13 cellular contexts compared by ENCODE assay signal in the genomic region with DNA sequence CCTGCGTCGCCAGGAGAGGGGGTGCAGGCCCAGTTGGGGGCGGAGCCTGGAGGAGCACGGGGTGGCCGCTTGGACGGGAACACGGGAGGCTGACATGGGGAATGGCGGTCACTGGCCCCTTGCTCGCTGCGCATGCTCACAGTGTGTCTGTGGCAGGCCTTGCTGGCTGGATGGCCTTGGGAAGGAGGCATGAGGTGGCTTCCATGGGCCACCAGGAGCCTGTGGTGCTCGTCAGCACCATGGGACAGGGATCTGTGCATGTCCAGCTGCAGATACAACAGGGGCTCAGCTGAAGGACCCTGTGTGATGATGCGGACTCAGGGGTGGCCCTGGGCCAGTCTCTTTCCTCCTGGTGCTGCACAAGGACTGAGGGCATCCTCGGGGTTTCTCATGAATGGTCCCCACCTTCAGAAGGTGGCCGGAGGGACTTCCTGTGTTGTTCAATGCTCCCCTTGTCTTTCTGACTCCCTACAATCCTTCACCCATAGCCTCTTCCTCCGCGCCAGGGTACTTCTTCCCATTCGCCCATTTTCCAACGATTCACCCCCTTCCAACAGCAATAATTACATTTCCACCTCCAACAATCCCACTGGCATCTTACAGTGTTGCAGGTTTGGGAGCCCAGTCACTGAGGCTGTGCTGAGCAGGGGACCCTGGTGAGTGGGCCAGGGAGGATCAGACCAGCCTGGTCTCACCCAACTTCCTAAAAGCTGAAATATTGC. TPM values are rescaled to one million over a fixed set of nuclear protein-coding genes. Genes with fewer than 3 reads are reported as not detected.
DNase-seq lines count a peak whose midpoint lies in the region; TF ChIP-seq lines count a peak whose summit lies in the region.
"Had no signal": no experiment of that assay in that cellular context is flagged by ENCODE, and none has a peak within 500 bp of the region (broad histone marks: within the 10 kb centered on the region; RNA-seq: fewer than 3 reads in every experiment).

No MANE protein-coding gene starts in this region.

- H3K27me3 Mint-ChIP-seq in activated naive CD8-positive, alpha-beta T cell treated with anti-CD3 and anti-CD28 coated beads for 36 hours: no peaks in the 10 kb centered on the region
- H3K27me3 Mint-ChIP-seq: CD8-positive, alpha-beta memory T cell had no signal

- H3K27me3 ChIP-seq in HL-60 (ENCODE audit: insufficient read depth, poor library complexity, severe bottlenecking): no peaks in the 10 kb centered on the region
- H3K27me3 ChIP-seq in neuronal stem cell (ENCODE audit: control insufficient read depth in 3 of 3, insufficient read depth in 3 of 3, low read depth in 1 of 3, low read length in 3 of 3): no peaks in the 10 kb centered on the region
- H3K27me3 ChIP-seq: suprapubic skin had no signal

- peak overlapping the region; percentile 69 for H3K27ac Mint-ChIP-seq in activated naive CD8-positive, alpha-beta T cell treated with anti-CD3 and anti-CD28 coated beads for 36 hours

- no peak overlapping the region for H4K91ac ChIP-seq in neuronal stem cell (ENCODE audit: low read depth, low read length, poor library complexity)

- peak overlapping the region; percentile 44 for H3K18ac ChIP-seq in neuronal stem cell (ENCODE audit: low read length)

- H3K14ac ChIP-seq in neuronal stem cell (ENCODE audit: low read length): no peak overlapping the region

- H3K9me3 Mint-ChIP-seq in activated naive CD8-positive, alpha-beta T cell treated with anti-CD3 and anti-CD28 coated beads for 36 hours: peaks cover 7% of the 10 kb centered on the region
- H3K9me3 Mint-ChIP-seq: CD8-positive, alpha-beta memory T cell had no signal

- H3K79me1 ChIP-seq in neuronal stem cell (ENCODE audit: low read depth, low read length): no peaks in the 10 kb centered on the region

- no peak overlapping the region for H3K4me2 ChIP-seq in neuronal stem cell (ENCODE audit: insufficient read depth, low read length, poor library complexity, severe bottlenecking)

- H3K4me3 ChIP-seq in HL-60 (replicated peaks; ENCODE audit: insufficient read depth, low read length) (no peak overlapping the region), neuronal stem cell (ENCODE audit: low read length in 2 of 2) (peak overlapping the region in 1 of 2 donors; percentile 5), coronary artery (no peak overlapping the region)
- H3K4me3 ChIP-seq: psoas muscle, suprapubic skin had no signal

- H2BK15ac ChIP-seq in neuronal stem cell (ENCODE audit: low read length): no peak overlapping the region

- TF ChIP-seq CTCF in HL-60 (IDR thresholded peaks at IDR 0.05; ENCODE audit: insufficient read depth, low read length) (peak; percentile 3), coronary artery (IDR thresholded peaks at IDR 0.05) (no peak)

- H2BK5ac ChIP-seq in neuronal stem cell (ENCODE audit: low read length): no peak overlapping the region

- H3K4me1 Mint-ChIP-seq in activated naive CD8-positive, alpha-beta T cell treated with anti-CD3 and anti-CD28 coated beads for 36 hours: peaks cover 48% of the 10 kb centered on the region

- H3K36me3 Mint-ChIP-seq in activated naive CD8-positive, alpha-beta T cell treated with anti-CD3 and anti-CD28 coated beads for 36 hours: peaks cover 49% of the 10 kb centered on the region

- 100% methylated on average over 2 to 4 of the region's 18 CpGs for WGBS in neuronal stem cell (ENCODE audit: extremely low coverage in 2 of 2, insufficient read length in 2 of 2, insufficient replicate concordance in 1 of 2), 2 donors

- H3K27ac ChIP-seq in HL-60 (replicated peaks) (no peak overlapping the region), neuronal stem cell (replicated peaks; ENCODE audit: low read length) (no peak overlapping the region), coronary artery (no peak overlapping the region)
- H3K27ac ChIP-seq: psoas muscle, suprapubic skin had no signal

- H2AK5ac ChIP-seq in neuronal stem cell (ENCODE audit: low read depth, low read length): no peak overlapping the region

- H2AFZ ChIP-seq in neuronal stem cell (ENCODE audit: low read length): peak overlapping the region; percentile 29

- H3K4ac ChIP-seq in neuronal stem cell (ENCODE audit: low read length): no peak overlapping the region

- no peak overlapping the region for H2BK120ac ChIP-seq in neuronal stem cell (ENCODE audit: low read depth, low read length)

- H3K4me3 Mint-ChIP-seq in activated naive CD8-positive, alpha-beta T cell treated with anti-CD3 and anti-CD28 coated beads for 36 hours: no peak overlapping the region

- no peaks in the 10 kb centered on the region for H3K36me3 ChIP-seq in neuronal stem cell (replicated peaks in 1 of 2; ENCODE audit: control insufficient read depth in 2 of 2, insufficient read depth in 2 of 2, low read length in 2 of 2)
- H3K36me3 ChIP-seq: suprapubic skin had no signal

- peak overlapping the region; percentile 76 for H3K23ac ChIP-seq in neuronal stem cell (ENCODE audit: low read depth, low read length, poor library complexity)

- no peak overlapping the region for H4K8ac ChIP-seq in neuronal stem cell (ENCODE audit: low read depth, low read length)

- peaks cover 9 to 12% of the 10 kb centered on the region in 2 donors for H3K9me3 ChIP-seq in neuronal stem cell (replicated peaks in 1 of 2; ENCODE audit: control insufficient read depth in 2 of 2, insufficient read depth in 1 of 2, low read depth in 1 of 2, low read length in 2 of 2)
- H3K9me3 ChIP-seq: psoas muscle, suprapubic skin had no signal

- H3K9ac ChIP-seq in neuronal stem cell (ENCODE audit: low read depth, low read length, poor library complexity): no peak overlapping the region

- H2BK12ac ChIP-seq in neuronal stem cell (ENCODE audit: low read length): no peak overlapping the region

- no peaks in the 10 kb centered on the region for H3K4me1 ChIP-seq in neuronal stem cell (ENCODE audit: control insufficient read depth in 2 of 2, insufficient read depth in 1 of 2, low read depth in 1 of 2, low read length in 2 of 2)

- DNase-seq in activated effector memory CD4-positive, alpha-beta T cell treated with anti-CD3 and anti-CD28 coated beads, Interleukin-2, amount 50 U/mL, for 16 hours: peak; percentile 63
- no peak for DNase-seq in activated effector memory CD4-positive, alpha-beta T cell treated with Interleukin-2 at 50 U/mL for 16 hours
- DNase-seq in HL-60 (ENCODE audit: low read depth in 1 of 2, low spot score in 1 of 2) (no peak), neuronal stem cell (ENCODE audit: low spot score) (no peak), CD1c-positive myeloid dendritic cell (ENCODE audit: extremely low spot score) (no peak), NCI-H128 (lab: John Stamatoyannopoulos, UW; ENCODE audit: unreplicated experiment) (no peak), coronary artery (ENCODE audit: low spot score) (no peak)
- DNase-seq in activated naive CD8-positive, alpha-beta T cell treated with anti-CD3 and anti-CD28 coated beads for 36 hours: no peak
- DNase-seq: amygdala; CD8-positive, alpha-beta memory T cell; NCI-H2081 treated with DMSO at 0.1 percent for 48 hours; psoas muscle had no signal

RNA-seq across cellular contexts. Expression of a gene that starts 3.4 kb away (rescaled TPM):
- total RNA-seq in activated naive CD8-positive, alpha-beta T cell treated with anti-CD3 and anti-CD28 coated beads for 36 hours: 10 to 100 TPM; 36.3 to 38.8 TPM
- polyA plus RNA-seq in neuronal stem cell (2013, experiment 1 of 2): 0.10 TPM
- 0.10 TPM for polyA plus RNA-seq in neuronal stem cell (2013, experiment 2 of 2)
